ENCODE assay signal across 7 cellular contexts in genomic region chr19:36128392-36128736, GRCh38. TPM values are rescaled to one million over a fixed set of nuclear protein-coding genes. Genes with fewer than 3 reads are reported as not detected.
A peak's percentile ranks its signal among the peaks of the same experiment; 100 is the strongest.
DNase-seq lines count a peak whose midpoint lies in the region; ATAC-seq and TF ChIP-seq lines count a peak whose summit lies in the region.
"Had no signal": no experiment of that assay in that cellular context is flagged by ENCODE, and none has a peak within 500 bp of the region (broad histone marks: within the 10 kb centered on the region; RNA-seq: fewer than 3 reads in every experiment).

No MANE protein-coding gene starts in this region.

- CTCF ChIA-PET in activated CD4-positive, alpha-beta memory T cell treated with anti-CD3 and anti-CD28 coated beads, Interleukin-2, amount 10 ng/mL, durations not matched to agents 7 days and 5 days (lab: Charles Lee): interaction anchor here (0.7 to 7.6 kb wide), 22 partner anchors 9 to 956 kb away, joined by 3 to 150 read pairs (median 5); partner anchors contain the start of genes CAPNS1, POLR2I, TBCB and THAP8

- H3K27me3 Mint-ChIP-seq in activated CD4-positive, alpha-beta memory T cell treated with anti-CD3 and anti-CD28 coated beads, Interleukin-2, amount 10 ng/mL, durations not matched to agents 7 days and 5 days: no peaks in the 10 kb centered on the region

- peak overlapping the region; percentile 79 for H3K4me3 Mint-ChIP-seq in activated CD4-positive, alpha-beta memory T cell treated with anti-CD3 and anti-CD28 coated beads, Interleukin-2, amount 10 ng/mL, durations not matched to agents 7 days and 5 days

- H3K9me3 ChIP-seq in lung (ENCODE audit: control insufficient read depth in 2 of 2, insufficient read depth in 1 of 2, low read length in 1 of 2): no peaks in the 10 kb centered on the region

- no peak for TF ChIP-seq CTCF in lung (IDR thresholded peaks at IDR 0.05; ENCODE audit: control extremely low read depth, extremely low read depth)

- H3K9me3 Mint-ChIP-seq in activated CD4-positive, alpha-beta memory T cell treated with anti-CD3 and anti-CD28 coated beads, Interleukin-2, amount 10 ng/mL, durations not matched to agents 7 days and 5 days: no peaks in the 10 kb centered on the region

- peak overlapping the region; percentile 92 for H3K27ac Mint-ChIP-seq in activated CD4-positive, alpha-beta memory T cell treated with anti-CD3 and anti-CD28 coated beads, Interleukin-2, amount 10 ng/mL, durations not matched to agents 7 days and 5 days

- ATAC-seq in lung (ENCODE audit: insufficient read depth, low FRiP score) (no peak), GM18868 (IDR thresholded peaks at IDR 0.05; ENCODE audit: unreplicated experiment) (no peak)

- DNase-seq in NCI-H748 (lab: John Stamatoyannopoulos, UW; ENCODE audit: unreplicated experiment): peak; percentile 67
- no peak for DNase-seq in NCI-H748 treated with DMSO at 0.1 percent for 48 hours (lab: John Stamatoyannopoulos, UW)
- DNase-seq in activated CD4-positive, alpha-beta memory T cell treated with anti-CD3 and anti-CD28 coated beads, Interleukin-2, amount 10 ng/mL, durations not matched to agents 7 days and 5 days: no peak
- no peak for DNase-seq in lung (ENCODE audit: low spot score)
- no peak for DNase-seq in posterior vena cava (ENCODE audit: low spot score)

- H3K27ac ChIP-seq in lung (ENCODE audit: low read depth in 1 of 2, low read length in 1 of 2): peak overlapping the region; percentile 95 to 96

- peaks cover 6 to 13% of the 10 kb centered on the region in 2 donors for H3K36me3 ChIP-seq in lung (ENCODE audit: control insufficient read depth in 2 of 2, insufficient read depth in 2 of 2, low read length in 2 of 2)

- peaks cover 48% of the 10 kb centered on the region for H3K4me1 Mint-ChIP-seq in activated CD4-positive, alpha-beta memory T cell treated with anti-CD3 and anti-CD28 coated beads, Interleukin-2, amount 10 ng/mL, durations not matched to agents 7 days and 5 days

- H3K27me3 ChIP-seq in lung (ENCODE audit: control insufficient read depth, insufficient read depth): no peaks in the 10 kb centered on the region

- POLR2A ChIA-PET in activated CD4-positive, alpha-beta memory T cell treated with anti-CD3 and anti-CD28 coated beads, Interleukin-2, amount 10 ng/mL, durations not matched to agents 7 days and 5 days (lab: Charles Lee): interaction anchor here (1.1 to 3.8 kb wide), 9 partner anchors 9 to 644 kb away, joined by 3 to 43 read pairs (median 10); partner anchors contain the start of genes ALKBH6, CAPNS1, POLR2I and TBCB

- peak overlapping the region; percentile 5 for H3K4me3 ChIP-seq in lung

- WGBS in lung, 2 donors: 10 to 17% methylated on average over 10 of the region's 10 CpGs

- intact Hi-C loops in posterior vena cava (cut with DNase I): no loop called here

- H3K4me1 ChIP-seq in lung (ENCODE audit: control insufficient read depth in 2 of 2, insufficient read depth in 2 of 2, low read length in 2 of 2): no peaks in the 10 kb centered on the region

- peaks cover 8% of the 10 kb centered on the region for H3K36me3 Mint-ChIP-seq in activated CD4-positive, alpha-beta memory T cell treated with anti-CD3 and anti-CD28 coated beads, Interleukin-2, amount 10 ng/mL, durations not matched to agents 7 days and 5 days (ENCODE audit: low read depth)

RNA-seq across cellular contexts. Expression of gene CAPNS1, which starts 11.5 kb away (rescaled TPM):
- 100 to 1,000 TPM; 520 to 539 TPM for total RNA-seq in activated CD4-positive, alpha-beta memory T cell treated with anti-CD3 and anti-CD28 coated beads, Interleukin-2, amount 10 ng/mL, durations not matched to agents 7 days and 5 days
- total RNA-seq in lung (100 to 1,000 TPM; 201 to 743 TPM), posterior vena cava (100 to 1,000 TPM; 586 to 597 TPM)
- 100 to 1,000 TPM; 654 to 689 TPM for polyA plus RNA-seq in lung

RNA-seq across cellular contexts. Expression of gene TBCB, which starts 13.1 kb away (rescaled TPM):
- 100 to 1,000 TPM; 185 to 200 TPM for total RNA-seq in activated CD4-positive, alpha-beta memory T cell treated with anti-CD3 and anti-CD28 coated beads, Interleukin-2, amount 10 ng/mL, durations not matched to agents 7 days and 5 days
- total RNA-seq in lung (100 to 1,000 TPM in 1 of 2 donors, 10 to 100 TPM in 1; 63.1 to 169 TPM), posterior vena cava (100 to 1,000 TPM; 133 to 141 TPM)
- 100 to 1,000 TPM; 132 to 213 TPM for polyA plus RNA-seq in lung

RNA-seq across cellular contexts. Expression of gene POLR2I, which starts 13.7 kb away (rescaled TPM):
- 10 to 100 TPM; 47.3 to 57.4 TPM for total RNA-seq in activated CD4-positive, alpha-beta memory T cell treated with anti-CD3 and anti-CD28 coated beads, Interleukin-2, amount 10 ng/mL, durations not matched to agents 7 days and 5 days
- total RNA-seq in lung: 100 to 1,000 TPM in 1 of 2 donors, 10 to 100 TPM in 1; 83.1 to 101 TPM
- polyA plus RNA-seq in lung: 10 to 100 TPM; 65.1 to 96.6 TPM
- 10 to 100 TPM; 43.9 to 47.6 TPM for total RNA-seq in posterior vena cava

RNA-seq across cellular contexts. Expression of gene OVOL3, which starts 17.4 kb away (rescaled TPM):
- not detected for total RNA-seq in activated CD4-positive, alpha-beta memory T cell treated with anti-CD3 and anti-CD28 coated beads, Interleukin-2, amount 10 ng/mL, durations not matched to agents 7 days and 5 days
- total RNA-seq in lung: not detected
- not detected for polyA plus RNA-seq in lung
- not detected for total RNA-seq in posterior vena cava
- total RNA-seq: myocyte had no signal

RNA-seq across cellular contexts. Expression of gene COX7A1, which starts 23.9 kb away (rescaled TPM):
- total RNA-seq in activated CD4-positive, alpha-beta memory T cell treated with anti-CD3 and anti-CD28 coated beads, Interleukin-2, amount 10 ng/mL, durations not matched to agents 7 days and 5 days: not detected
- 10 to 100 TPM; 13.0 to 53.1 TPM for total RNA-seq in lung
- polyA plus RNA-seq in lung: 10 to 100 TPM; 24.9 to 47.1 TPM
- total RNA-seq in posterior vena cava: 100 to 1,000 TPM; 232 to 242 TPM
- total RNA-seq: myocyte had no signal
